ENCODE assay signal across 8 cellular contexts in the genomic region with DNA sequence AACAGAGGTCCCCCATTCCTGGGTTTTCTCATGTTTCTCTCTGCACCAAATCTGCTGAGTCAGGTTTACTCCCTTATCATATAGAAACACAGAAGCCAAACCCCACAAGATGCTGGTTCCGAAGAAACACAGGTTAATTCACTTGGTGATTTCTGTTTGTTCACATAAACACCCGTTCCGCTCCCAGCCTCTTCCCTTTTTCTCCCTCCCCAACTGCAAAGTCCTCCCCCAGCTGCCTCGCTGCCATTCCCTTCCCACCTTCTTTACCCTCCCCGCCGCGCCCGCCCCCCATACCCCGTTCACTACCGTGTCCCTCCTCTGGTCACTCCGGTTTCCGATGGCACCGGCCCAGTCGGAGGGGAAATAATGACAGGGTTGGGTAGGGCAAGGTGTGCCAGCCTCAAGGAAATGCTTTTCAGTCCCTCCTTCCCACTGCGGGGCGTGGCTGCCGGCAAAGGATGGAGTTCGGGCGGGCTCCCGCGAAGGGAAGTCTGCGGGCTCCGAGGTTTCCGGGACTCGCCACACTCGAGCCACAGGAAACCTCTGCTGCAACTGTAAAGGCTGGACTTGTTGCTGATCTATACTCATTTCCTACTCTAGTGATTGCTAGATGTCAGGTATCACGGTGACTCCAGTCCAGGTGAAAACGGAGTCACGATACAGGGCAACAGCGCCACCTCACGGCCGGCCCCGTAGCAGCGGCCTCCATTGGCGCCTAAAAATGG. TPM values are rescaled to one million over a fixed set of nuclear protein-coding genes. Genes with fewer than 3 reads are reported as not detected.
DNase-seq lines count a peak whose midpoint lies in the region; ATAC-seq and TF ChIP-seq lines count a peak whose summit lies in the region.

A gene with protein sequence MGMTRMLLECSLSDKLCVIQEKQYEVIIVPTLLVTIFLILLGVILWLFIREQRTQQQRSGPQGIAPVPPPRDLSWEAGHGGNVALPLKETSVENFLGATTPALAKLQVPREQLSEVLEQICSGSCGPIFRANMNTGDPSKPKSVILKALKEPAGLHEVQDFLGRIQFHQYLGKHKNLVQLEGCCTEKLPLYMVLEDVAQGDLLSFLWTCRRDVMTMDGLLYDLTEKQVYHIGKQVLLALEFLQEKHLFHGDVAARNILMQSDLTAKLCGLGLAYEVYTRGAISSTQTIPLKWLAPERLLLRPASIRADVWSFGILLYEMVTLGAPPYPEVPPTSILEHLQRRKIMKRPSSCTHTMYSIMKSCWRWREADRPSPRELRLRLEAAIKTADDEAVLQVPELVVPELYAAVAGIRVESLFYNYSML (minus strand): TSS at position 393 of the 725 bp plus-strand sequence. CDS start 39,434 bp downstream, outside the sequence.

- H3K27me3 Mint-ChIP-seq in endothelial cell (ENCODE audit: unreplicated experiment), result no peaks in the 10 kb centered on the region

- no peaks in the 10 kb centered on the region for H3K9me3 Mint-ChIP-seq in endothelial cell (ENCODE audit: unreplicated experiment)

- ATAC-seq in HG03103 (IDR thresholded peaks at IDR 0.05; ENCODE audit: low read depth, unreplicated experiment) (peak; percentile 72), GM18870 (IDR thresholded peaks at IDR 0.05; ENCODE audit: unreplicated experiment) (no peak)

- no peak for DNase-seq in GM12864 (ENCODE audit: low read depth)
- DNase-seq in NCI-H526 treated with DMSO at 0.1 percent for 48 hours (lab: John Stamatoyannopoulos, UW), result peak; percentile 92
- peak; percentile 42 to 45 for DNase-seq in activated CD8-positive, alpha-beta memory T cell treated with anti-CD3 and anti-CD28 coated beads for 4 hours (ENCODE audit: low read depth in 2 of 2)
- DNase-seq in endothelial cell (ENCODE audit: low spot score), result peak; percentile 68
- DNase-seq in middle frontal gyrus (ENCODE audit: extremely low spot score, low spot score), result peak; percentile 55
- peak; percentile 42 to 50 for DNase-seq in stimulated activated CD8-positive, alpha-beta memory T cell treated with anti-CD3 and anti-CD28 coated beads, Interleukin-15, amount 100 ng/mL, for 4 hours (ENCODE audit: low read depth in 2 of 2)

- H3K4me3 Mint-ChIP-seq in endothelial cell (ENCODE audit: unreplicated experiment), result peak within 1 kb of the TSS; percentile 89

- H3K36me3 Mint-ChIP-seq in endothelial cell (ENCODE audit: low read depth, unreplicated experiment), result peaks cover 13% of the 10 kb centered on the region

- H3K27ac Mint-ChIP-seq in endothelial cell (ENCODE audit: unreplicated experiment), result peak within 1 kb of the TSS; percentile 81

- TF ChIP-seq CTCF in GM12864 (IDR thresholded peaks at IDR 0.05; ENCODE audit: low read depth, low read length, missing control alignments) (peak; percentile 89), endothelial cell (IDR thresholded peaks at IDR 0.05; ENCODE audit: unreplicated experiment) (peak; percentile 98)

- H3K4me3 ChIP-seq in GM12864 (ENCODE audit: low read depth, low read length), result peak within 1 kb of the TSS; percentile 29

- peaks cover 26% of the 10 kb centered on the region for H3K4me1 Mint-ChIP-seq in endothelial cell (ENCODE audit: unreplicated experiment)

RNA-seq across cellular contexts. Expression of the gene that starts here (rescaled TPM):
- total RNA-seq in endothelial cell (ENCODE audit: unreplicated experiment), result 11.4 TPM
